ENCODE assay signal across 7 cellular contexts in the genomic region with DNA sequence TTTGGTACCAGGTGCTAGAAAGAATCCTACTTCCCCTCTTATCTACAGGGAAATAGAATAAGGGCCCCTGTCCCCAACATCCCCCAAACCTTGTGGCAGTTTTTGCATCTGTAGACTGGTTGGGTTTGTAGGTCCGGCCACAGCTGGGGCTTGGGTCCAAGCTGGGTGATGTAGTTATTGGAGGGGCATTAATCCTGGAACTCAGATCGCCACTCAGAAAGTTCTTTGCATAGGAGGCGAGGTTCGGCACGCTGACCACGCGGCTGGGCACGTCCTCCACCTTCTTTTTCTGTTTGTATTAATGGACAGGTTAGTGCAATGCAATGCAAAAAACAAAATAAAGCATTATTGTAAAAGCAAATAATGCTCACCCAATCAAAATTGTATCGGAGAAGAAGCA.
"Had no signal": no experiment of that assay in that cellular context is flagged by ENCODE, and none has a peak within 500 bp of the region (broad histone marks: within the 10 kb centered on the region; RNA-seq: fewer than 3 reads in every experiment).

No MANE protein-coding gene starts in this region.

- FAIRE-seq: HepG2 had no signal

- DNase-seq: GM23248, GOT3, H7, HFFc6 had no signal

- H3K4me3 ChIP-seq: GM23248, HAP-1 had no signal

- H3K27ac ChIP-seq: GM23248, HL-60 had no signal

- H3K9ac ChIP-seq: GM23248 had no signal

- H3K9me3 ChIP-seq: HAP-1 had no signal
